In genomic region chr6:90678049-90678779, GRCh38 we compare ENCODE assay signal across 16 cellular contexts.
"Had no signal": no experiment of that assay in that cellular context is flagged by ENCODE, and none has a peak within 500 bp of the region (broad histone marks: within the 10 kb centered on the region; RNA-seq: fewer than 3 reads in every experiment).

No MANE protein-coding gene starts in this region.

- DNase-seq: activated CD4-positive, alpha-beta memory T cell treated with anti-CD3 and anti-CD28 coated beads for 36 hours; activated CD4-positive, CD25-positive, alpha-beta regulatory T cell treated with anti-CD3 and anti-CD28 coated beads, Interleukin-2, amount 50 U/mL, for 72 hours; activated effector memory CD4-positive, alpha-beta T cell treated with anti-CD3 and anti-CD28 coated beads, Interleukin-2, amount 50 U/mL, for 16 hours; activated T-cell treated with anti-CD3 and anti-CD28 coated beads, Interleukin-2, amount 50 U/mL, for 4 hours; amniotic stem cell; body of pancreas; cerebellar nuclear complex; left colon; pancreas; stimulated activated CD4-positive, alpha-beta T cell treated with anti-CD3 and anti-CD28 coated beads, Interleukin-15, amount 100 ng/mL, for 24 hours; stimulated activated CD4-positive, alpha-beta T cell treated with anti-CD3 and anti-CD28 coated beads, Interleukin-4, amount 100 ng/mL, for 24 hours; stimulated activated naive CD8-positive, alpha-beta T cell treated with anti-CD3 and anti-CD28 coated beads, Interleukin-15, amount 100 ng/mL, for 72 hours; testis had no signal

- ATAC-seq: activated naive CD4-positive, alpha-beta T cell treated with anti-CD3 and anti-CD28 coated beads, Interleukin-2, amount 50 U/mL, for 72 hours; activated T-cell treated with anti-CD3 and anti-CD28 coated beads, Interleukin-2, amount 50 U/mL, for 4 hours; body of pancreas; left colon; pancreas; stimulated activated naive CD8-positive, alpha-beta T cell treated with anti-CD3 and anti-CD28 coated beads, Interleukin-15, amount 100 ng/mL, for 72 hours had no signal

- H3K4me1 ChIP-seq: body of pancreas, pancreas, testis had no signal

- H3K27ac Mint-ChIP-seq: activated CD4-positive, alpha-beta memory T cell treated with anti-CD3 and anti-CD28 coated beads for 36 hours; activated naive CD4-positive, alpha-beta T cell treated with anti-CD3 and anti-CD28 coated beads, Interleukin-2, amount 50 U/mL, for 72 hours; dendritic cell treated with granulocyte-macrophage colony-stimulating factor and Interleukin-4, amounts not matched to agents 40 ng/mL and 50 ng/mL, for 4 days; stimulated activated naive CD8-positive, alpha-beta T cell treated with anti-CD3 and anti-CD28 coated beads, Interleukin-15, amount 100 ng/mL, for 72 hours; T-helper 2 cell treated with Interferon-gamma antibody and Interleukin-4, amounts not matched to agents 5 μg/mL and 100 μg/mL, for 36 hours had no signal

- H3K9me3 ChIP-seq: body of pancreas, pancreas, testis had no signal

- H3K36me3 Mint-ChIP-seq: activated CD4-positive, alpha-beta memory T cell treated with anti-CD3 and anti-CD28 coated beads for 36 hours; activated naive CD4-positive, alpha-beta T cell treated with anti-CD3 and anti-CD28 coated beads, Interleukin-2, amount 50 U/mL, for 72 hours had no signal

- H3K4me3 Mint-ChIP-seq: activated CD4-positive, alpha-beta memory T cell treated with anti-CD3 and anti-CD28 coated beads for 36 hours; activated T-cell treated with anti-CD3 and anti-CD28 coated beads, Interleukin-2, amount 50 U/mL, for 4 hours; dendritic cell treated with granulocyte-macrophage colony-stimulating factor and Interleukin-4, amounts not matched to agents 40 ng/mL and 50 ng/mL, for 4 days; stimulated activated naive CD8-positive, alpha-beta T cell treated with anti-CD3 and anti-CD28 coated beads, Interleukin-15, amount 100 ng/mL, for 72 hours; T-helper 2 cell treated with Interferon-gamma antibody and Interleukin-4, amounts not matched to agents 5 μg/mL and 100 μg/mL, for 36 hours had no signal

- H3K4me3 ChIP-seq: body of pancreas, pancreas, testis had no signal

- H3K36me3 ChIP-seq: pancreas had no signal

- H3K4me1 Mint-ChIP-seq: stimulated activated naive CD8-positive, alpha-beta T cell treated with anti-CD3 and anti-CD28 coated beads, Interleukin-15, amount 100 ng/mL, for 72 hours had no signal

- H3K9me3 Mint-ChIP-seq: activated CD4-positive, alpha-beta memory T cell treated with anti-CD3 and anti-CD28 coated beads for 36 hours; activated naive CD4-positive, alpha-beta T cell treated with anti-CD3 and anti-CD28 coated beads, Interleukin-2, amount 50 U/mL, for 72 hours; activated T-cell treated with anti-CD3 and anti-CD28 coated beads, Interleukin-2, amount 50 U/mL, for 4 hours; dendritic cell treated with granulocyte-macrophage colony-stimulating factor and Interleukin-4, amounts not matched to agents 40 ng/mL and 50 ng/mL, for 4 days; stimulated activated naive CD8-positive, alpha-beta T cell treated with anti-CD3 and anti-CD28 coated beads, Interleukin-15, amount 100 ng/mL, for 72 hours; T-helper 2 cell treated with Interferon-gamma antibody and Interleukin-4, amounts not matched to agents 5 μg/mL and 100 μg/mL, for 36 hours had no signal

- H3K27me3 Mint-ChIP-seq: dendritic cell treated with granulocyte-macrophage colony-stimulating factor and Interleukin-4, amounts not matched to agents 40 ng/mL and 50 ng/mL, for 4 days had no signal

- H3K27ac ChIP-seq: body of pancreas, pancreas, testis had no signal

- H3K27me3 ChIP-seq: body of pancreas, testis had no signal
